ENCODE assay signal across 9 cellular contexts in the genomic region with DNA sequence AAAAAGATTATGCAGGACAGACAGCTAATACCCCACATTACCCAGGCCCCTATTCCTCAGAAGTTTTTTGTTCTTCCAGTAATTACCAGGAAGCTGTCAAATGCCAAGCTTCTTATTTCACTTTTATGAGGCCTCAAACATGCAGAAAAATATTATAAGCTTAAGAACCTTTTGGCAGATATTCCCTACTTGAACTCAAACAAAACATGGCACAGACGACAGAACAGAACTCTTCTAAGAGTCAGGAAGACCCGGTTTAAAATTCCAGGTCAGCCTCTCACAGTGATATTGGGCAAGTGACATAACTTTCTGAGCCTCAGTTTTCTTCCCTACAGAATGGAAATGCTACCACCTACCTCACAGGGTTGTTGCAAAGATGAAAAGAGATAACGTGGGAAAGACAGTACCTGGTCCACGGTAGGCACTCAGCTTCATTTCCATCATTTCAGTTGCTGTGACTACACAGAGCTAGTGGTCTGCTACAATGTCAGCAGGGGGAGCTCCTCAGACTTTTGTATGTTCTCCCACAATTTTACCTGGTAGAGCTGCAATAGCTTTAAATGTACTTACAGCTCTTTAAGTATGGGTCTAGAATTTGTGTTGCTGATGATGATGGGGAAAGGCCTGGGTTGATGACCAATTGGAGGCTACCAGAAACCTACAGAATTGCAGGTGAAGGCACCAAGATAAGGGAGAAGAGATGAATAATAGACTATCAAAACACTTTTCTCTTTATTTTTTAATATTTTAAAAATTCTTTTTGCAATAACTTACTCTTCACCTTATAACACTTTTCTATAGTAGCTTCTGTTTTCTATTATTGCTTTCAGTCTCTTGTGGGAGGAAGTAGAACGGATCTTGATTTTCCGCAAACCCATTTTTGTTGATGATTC.
A peak's percentile ranks its signal among the peaks of the same experiment; 100 is the strongest.
DNase-seq lines count a peak whose midpoint lies in the region; ATAC-seq, FAIRE-seq and TF ChIP-seq lines count a peak whose summit lies in the region.
"Had no signal": no experiment of that assay in that cellular context is flagged by ENCODE, and none has a peak within 500 bp of the region (broad histone marks: within the 10 kb centered on the region; RNA-seq: fewer than 3 reads in every experiment).

No MANE protein-coding gene starts in this region.

- H3K4me1 ChIP-seq in small intestine (ENCODE audit: control insufficient read depth in 2 of 2, insufficient read depth in 1 of 2, low read depth in 1 of 2, low read length in 1 of 2), result peaks cover 0 to 2% of the 10 kb centered on the region in 2 donors
- peaks cover 45% of the 10 kb centered on the region for H3K4me1 ChIP-seq in vagina

- no peaks in the 10 kb centered on the region for H3K9me3 Mint-ChIP-seq in activated CD4-positive, alpha-beta memory T cell treated with anti-CD3 and anti-CD28 coated beads for 36 hours
- H3K9me3 Mint-ChIP-seq: T-helper 1 cell treated with Interleukin-12 subunit alpha and Interleukin-12 subunit beta and Interleukin-4 antibody, amounts not matched to agents 30 μg/mL and 1 μg/mL, for 36 hours had no signal

- no peak overlapping the region for H3K4me3 ChIP-seq in small intestine (ENCODE audit: low read depth in 1 of 2, low read length in 2 of 2)
- H3K4me3 ChIP-seq in vagina, result no peak overlapping the region

- H3K4me3 Mint-ChIP-seq in activated CD4-positive, alpha-beta memory T cell treated with anti-CD3 and anti-CD28 coated beads for 36 hours, result no peak overlapping the region
- H3K4me3 Mint-ChIP-seq: T-helper 1 cell treated with Interleukin-12 subunit alpha and Interleukin-12 subunit beta and Interleukin-4 antibody, amounts not matched to agents 30 μg/mL and 1 μg/mL, for 36 hours had no signal

- ATAC-seq in GM19452 (IDR thresholded peaks at IDR 0.05; ENCODE audit: unreplicated experiment), result no peak

- no peaks in the 10 kb centered on the region for H3K9me3 ChIP-seq in small intestine (ENCODE audit: control insufficient read depth, low read depth)
- H3K9me3 ChIP-seq in vagina, result no peaks in the 10 kb centered on the region

- TF ChIP-seq CTCF in vagina (IDR thresholded peaks at IDR 0.05), result no peak

- H3K4me1 Mint-ChIP-seq in activated CD4-positive, alpha-beta memory T cell treated with anti-CD3 and anti-CD28 coated beads for 36 hours (ENCODE audit: low read depth), result peaks cover 2% of the 10 kb centered on the region

- WGBS in small intestine, 3 donors, result 66 to 75% (median 67%) methylated on average over 6 of the region's 6 CpGs

- CTCF ChIA-PET in activated CD4-positive, alpha-beta memory T cell treated with anti-CD3 and anti-CD28 coated beads for 36 hours (lab: Charles Lee), result interaction anchor here (0.6 to 5.7 kb wide), 38 partner anchors 8 to 250 kb away, joined by 3 to 77 read pairs (median 4); partner anchors contain the start of genes ATG13 and HARBI1

- H3K27ac Mint-ChIP-seq in activated CD4-positive, alpha-beta memory T cell treated with anti-CD3 and anti-CD28 coated beads for 36 hours, result no peak overlapping the region
- H3K27ac Mint-ChIP-seq: T-helper 1 cell treated with Interleukin-12 subunit alpha and Interleukin-12 subunit beta and Interleukin-4 antibody, amounts not matched to agents 30 μg/mL and 1 μg/mL, for 36 hours had no signal

- no peaks in the 10 kb centered on the region for H3K27me3 Mint-ChIP-seq in activated CD4-positive, alpha-beta memory T cell treated with anti-CD3 and anti-CD28 coated beads for 36 hours

- in situ Hi-C loops in Caki2 (cut with HindIII; ENCODE audit: low pct_unique_long_range_greater_than_20kb, low sequenced_read_pairs), result no loop called here

- H3K27ac ChIP-seq in small intestine (ENCODE audit: low read depth in 1 of 2, low read length in 1 of 2) (no peak overlapping the region), vagina (no peak overlapping the region)

- intact Hi-C loops in activated CD4-positive, alpha-beta memory T cell treated with anti-CD3 and anti-CD28 coated beads for 36 hours (cut with micrococcal nuclease), result loop anchor here (2.0 kb wide), 2 partner anchors 39 to 47 kb away; no protein-coding TSS in a partner anchor
- intact Hi-C loops in vagina (cut with DNase I), result no loop called here

- TF ChIP-seq POLR2A in vagina (IDR thresholded peaks at IDR 0.05), result no peak

- FAIRE-seq in small intestine (lab: Jason Lieb, UNC), result no peak

- H3K36me3 ChIP-seq in small intestine (ENCODE audit: control insufficient read depth in 2 of 2, insufficient read depth in 2 of 2, low read length in 2 of 2), result peaks cover 2 to 4% of the 10 kb centered on the region in 2 donors
- no peaks in the 10 kb centered on the region for H3K36me3 ChIP-seq in vagina

- DNase-seq in Caki2 (ENCODE audit: low read depth) (peak; percentile 2), H4 (ENCODE audit: low spot score) (peak; percentile 48), NCI-H446 (lab: John Stamatoyannopoulos, UW) (peak; percentile 6 to 60), glomerular visceral epithelial cell (ENCODE audit: extremely low spot score) (peak; percentile 45), small intestine (peak; percentile 45), vagina (ENCODE audit: extremely low spot score in 2 of 2) (no peak)
- peak; percentile 35 for DNase-seq in activated CD4-positive, alpha-beta memory T cell treated with anti-CD3 and anti-CD28 coated beads for 36 hours

- H3K27me3 ChIP-seq in small intestine (ENCODE audit: control insufficient read depth in 2 of 2, insufficient read depth in 2 of 2, low read length in 2 of 2), result no peaks in the 10 kb centered on the region
- H3K27me3 ChIP-seq in vagina, result no peaks in the 10 kb centered on the region

- POLR2A ChIA-PET in activated CD4-positive, alpha-beta memory T cell treated with anti-CD3 and anti-CD28 coated beads for 36 hours (lab: Charles Lee), result interaction anchor here (0.5 kb wide), 1 partner anchor 98 kb away, joined by 3 read pairs; no protein-coding TSS in a partner anchor

- H3K36me3 Mint-ChIP-seq in activated CD4-positive, alpha-beta memory T cell treated with anti-CD3 and anti-CD28 coated beads for 36 hours, result peaks cover 13% of the 10 kb centered on the region

Comparison
In these comparisons a context has a peak if more than half of its experiments do, and no peak if none do; other contexts are left out.
1. DNase-seq: peak in Caki2 (single experiment), H4 (single experiment), NCI-H446 (2 of 2), activated CD4-positive, alpha-beta memory T cell treated with anti-CD3 and anti-CD28 coated beads for 36 hours (single experiment), glomerular visceral epithelial cell (single experiment) and small intestine (single experiment); none in vagina (0 of 2).